ENCODE assay signal across 8 cellular contexts in genomic region chr6:99393698-99394531, GRCh38. TPM values are rescaled to one million over a fixed set of nuclear protein-coding genes. Genes with fewer than 3 reads are reported as not detected.
A peak's percentile ranks its signal among the peaks of the same experiment; 100 is the strongest.
DNase-seq lines count a peak whose midpoint lies in the region; ATAC-seq and TF ChIP-seq lines count a peak whose summit lies in the region.

Gene COQ3, minus strand, starts transcription at chr6:99394195. Its CDS starts 16 bp downstream, at chr6:99394179.

- 10 to 14% methylated on average over 54 to 56 of the region's 56 CpGs for WGBS in lung, 2 donors

- H3K4me1 ChIP-seq in lung (ENCODE audit: control insufficient read depth in 2 of 2, insufficient read depth in 2 of 2, low read length in 2 of 2) = no peaks in the 10 kb centered on the region

- POLR2A ChIA-PET in activated CD8-positive, alpha-beta T cell treated with anti-CD3 and anti-CD28 coated beads, Interleukin-2, amount 10 ng/mL, durations not matched to agents 7 days and 5 days (lab: Charles Lee) = interaction anchor here (0.6 to 3.2 kb wide), 7 partner anchors 9 to 174 kb away, joined by 3 to 24 read pairs (median 4); partner anchors contain the start of genes CCNC and PNISR

- H3K27me3 ChIP-seq in lung (ENCODE audit: control insufficient read depth, insufficient read depth) = no peaks in the 10 kb centered on the region

- CTCF ChIA-PET in activated CD8-positive, alpha-beta T cell treated with anti-CD3 and anti-CD28 coated beads, Interleukin-2, amount 10 ng/mL, durations not matched to agents 7 days and 5 days (lab: Charles Lee) = interaction anchor here (0.7 to 1.9 kb wide), 8 partner anchors 9 to 126 kb away, joined by 3 to 10 read pairs (median 6); no protein-coding TSS in a partner anchor

- no peaks in the 10 kb centered on the region for H3K27me3 Mint-ChIP-seq in activated CD8-positive, alpha-beta T cell treated with anti-CD3 and anti-CD28 coated beads, Interleukin-2, amount 10 ng/mL, durations not matched to agents 7 days and 5 days (ENCODE audit: low read depth)

- peaks cover 0 to 7% of the 10 kb centered on the region in 2 donors for H3K36me3 ChIP-seq in lung (ENCODE audit: control insufficient read depth in 2 of 2, insufficient read depth in 2 of 2, low read length in 2 of 2)

- peak within 1 kb of the TSS; percentile 91 for H3K27ac Mint-ChIP-seq in activated CD8-positive, alpha-beta T cell treated with anti-CD3 and anti-CD28 coated beads, Interleukin-2, amount 10 ng/mL, durations not matched to agents 7 days and 5 days

- TF ChIP-seq CTCF in C4-2B (conservative IDR thresholded peaks at IDR 0.05) = no peak
- TF ChIP-seq CTCF in lung (IDR thresholded peaks at IDR 0.05; ENCODE audit: control extremely low read depth, extremely low read depth) = no peak

- H3K27ac ChIP-seq in C4-2B (peak within 1 kb of the TSS; percentile 74), lung (ENCODE audit: low read depth in 1 of 2, low read length in 1 of 2) (peak within 1 kb of the TSS; percentile 79 to 90)

- H3K9me3 ChIP-seq in lung (ENCODE audit: control insufficient read depth in 2 of 2, insufficient read depth in 1 of 2, low read length in 1 of 2) = no peaks in the 10 kb centered on the region

- H3K4me1 Mint-ChIP-seq in activated CD8-positive, alpha-beta T cell treated with anti-CD3 and anti-CD28 coated beads, Interleukin-2, amount 10 ng/mL, durations not matched to agents 7 days and 5 days (ENCODE audit: low read depth) = peaks cover 16% of the 10 kb centered on the region

- DNase-seq in GM19240 (ENCODE audit: insufficient read length, low spot score) (peak; percentile 52), NCI-H748 treated with DMSO at 0.1 percent for 48 hours (lab: John Stamatoyannopoulos, UW) (peak; percentile 62), lung (ENCODE audit: low spot score) (peak; percentile 68)
- peak; percentile 74 for DNase-seq in activated CD8-positive, alpha-beta T cell treated with anti-CD3 and anti-CD28 coated beads, Interleukin-2, amount 10 ng/mL, durations not matched to agents 7 days and 5 days
- DNase-seq in effector CD4-positive, alpha-beta T cell = peak; percentile 51
- DNase-seq in stimulated activated CD4-positive, alpha-beta T cell treated with anti-CD3 and anti-CD28 coated beads, TNF-alpha, amount 100 ng/mL, for 24 hours (ENCODE audit: low read depth in 3 of 3) = peak; percentile 35 to 55 (median 40)

- H3K4me3 Mint-ChIP-seq in activated CD8-positive, alpha-beta T cell treated with anti-CD3 and anti-CD28 coated beads, Interleukin-2, amount 10 ng/mL, durations not matched to agents 7 days and 5 days = peak within 1 kb of the TSS; percentile 95

- H3K4me3 ChIP-seq in lung = peak within 1 kb of the TSS; percentile 93

- no peaks in the 10 kb centered on the region for H3K36me3 Mint-ChIP-seq in activated CD8-positive, alpha-beta T cell treated with anti-CD3 and anti-CD28 coated beads, Interleukin-2, amount 10 ng/mL, durations not matched to agents 7 days and 5 days (ENCODE audit: low read depth)

- no peaks in the 10 kb centered on the region for H3K9me3 Mint-ChIP-seq in activated CD8-positive, alpha-beta T cell treated with anti-CD3 and anti-CD28 coated beads, Interleukin-2, amount 10 ng/mL, durations not matched to agents 7 days and 5 days (ENCODE audit: insufficient read depth)

- ATAC-seq in HG03457 (IDR thresholded peaks at IDR 0.05; ENCODE audit: unreplicated experiment) (peak; percentile 70), lung (ENCODE audit: insufficient read depth, low FRiP score) (peak; percentile 75)
- peak; percentile 87 for ATAC-seq in activated CD8-positive, alpha-beta T cell treated with anti-CD3 and anti-CD28 coated beads, Interleukin-2, amount 10 ng/mL, durations not matched to agents 7 days and 5 days

RNA-seq across cellular contexts. Expression of gene COQ3, which starts in this region (rescaled TPM):
- total RNA-seq in activated CD8-positive, alpha-beta T cell treated with anti-CD3 and anti-CD28 coated beads, Interleukin-2, amount 10 ng/mL, durations not matched to agents 7 days and 5 days = 10 to 100 TPM; 12.6 to 13.3 TPM
- 1 to 10 TPM; 2.8 to 6.5 TPM for total RNA-seq in lung
- polyA plus RNA-seq in lung = 10 to 100 TPM in 1 of 2 donors, 1 to 10 TPM in 1; 5.3 to 11.7 TPM

Comparison
In these comparisons a context has a peak if more than half of its experiments do, and no peak if none do; other contexts are left out.
1. Peak in every context shown above with its lines: DNase-seq, ATAC-seq, H3K4me3 ChIP-seq and H3K27ac ChIP-seq.